ENCODE assay signal across 1 cellular context in genomic region chr5:139877129-139877597, GRCh38.
TF ChIP-seq lines count a peak whose summit lies in the region.

No MANE protein-coding gene starts in this region.

TF ChIP-seq in HCT116, 20 proteins besides CTCF, POLR2A, EP300 and RAD21 (continued from another document):
- TF ChIP-seq SRF (IDR thresholded peaks at IDR 0.05; ENCODE audit: low read depth) (no peak), POLR2AphosphoS5 (IDR thresholded peaks at IDR 0.05; ENCODE audit: low read depth, low read length) (peak; percentile 57; the same call in 1 of the 2 replicates), ZFX (IDR thresholded peaks at IDR 0.05) (no peak), FOSL1 (IDR thresholded peaks at IDR 0.05; ENCODE audit: low read depth) (peak; percentile 73), MAX (IDR thresholded peaks at IDR 0.05) (peak; percentile 30; the same call in 1 of the 2 replicates), EZH2phosphoT487 (IDR thresholded peaks at IDR 0.05; ENCODE audit: borderline replicate concordance) (no peak), JUND (IDR thresholded peaks at IDR 0.05) (peak; percentile 71)
